9 cellular contexts compared by ENCODE assay signal in the genomic region with DNA sequence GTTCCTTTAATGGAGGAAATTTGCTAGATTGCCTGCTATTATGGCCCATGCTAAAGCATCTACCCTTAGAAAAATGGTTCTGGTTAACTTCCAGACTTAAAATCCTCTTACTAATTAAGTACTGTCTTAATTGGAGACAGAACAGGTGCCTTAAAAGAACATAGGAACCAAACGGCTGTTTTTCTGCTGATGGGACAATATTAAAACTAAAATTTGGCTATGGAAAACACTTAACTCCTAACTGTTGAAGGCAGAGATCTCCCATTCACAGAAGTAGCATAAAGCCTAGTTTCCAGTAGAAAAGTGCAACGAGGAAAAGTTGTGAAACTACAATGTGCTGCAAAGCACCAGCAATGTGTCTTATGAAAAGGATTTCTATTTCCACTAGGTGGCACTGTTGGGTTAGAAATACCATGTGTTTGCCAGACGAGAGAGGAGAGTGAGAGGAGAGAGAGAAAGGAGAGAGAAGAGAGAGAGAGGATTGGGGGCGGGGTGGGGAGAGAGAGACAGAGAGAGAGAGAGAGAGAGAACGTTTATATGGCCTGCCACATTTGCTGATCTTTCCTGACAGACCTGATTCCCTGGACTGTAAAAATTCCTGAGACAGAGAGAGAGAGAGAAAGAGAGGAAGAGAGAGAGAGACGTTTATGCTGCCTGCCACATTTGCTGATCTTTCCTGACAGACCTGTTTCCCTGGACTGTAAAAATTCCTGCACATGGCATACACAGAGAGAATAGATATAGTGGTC. TPM values are rescaled to one million over a fixed set of nuclear protein-coding genes. Genes with fewer than 3 reads are reported as not detected.
DNase-seq lines count a peak whose midpoint lies in the region; ATAC-seq, FAIRE-seq and TF ChIP-seq lines count a peak whose summit lies in the region.
"Had no signal": no experiment of that assay in that cellular context is flagged by ENCODE, and none has a peak within 500 bp of the region (broad histone marks: within the 10 kb centered on the region; RNA-seq: fewer than 3 reads in every experiment).

No MANE protein-coding gene starts in this region.

- DNase-seq in BJ (ENCODE audit: low read depth) (peak; percentile 16), NCI-H2029 (lab: John Stamatoyannopoulos, UW) (peak; percentile 34), right atrium auricular region (ENCODE audit: low spot score) (no peak), small intestine (peak; percentile 69), ecto neural progenitor cell (ENCODE audit: low spot score) (no peak)
- DNase-seq in activated CD8-positive, alpha-beta T cell treated with anti-CD3 and anti-CD28 coated beads, Interleukin-2, amount 10 ng/mL, durations not matched to agents 7 days and 5 days: peak; percentile 35

- no peak overlapping the region for H3K27ac Mint-ChIP-seq in activated CD8-positive, alpha-beta T cell treated with anti-CD3 and anti-CD28 coated beads, Interleukin-2, amount 10 ng/mL, durations not matched to agents 7 days and 5 days
- H3K27ac Mint-ChIP-seq: T-helper 1 cell treated with Interleukin-12 subunit alpha and Interleukin-12 subunit beta and Interleukin-4 antibody, amounts not matched to agents 30 μg/mL and 1 μg/mL, for 36 hours had no signal

- H3K4me3 ChIP-seq in BJ (ENCODE audit: low read depth, low read length) (no peak overlapping the region), right atrium auricular region (no peak overlapping the region), small intestine (ENCODE audit: low read depth in 1 of 2, low read length in 2 of 2) (no peak overlapping the region)

- no peaks in the 10 kb centered on the region for H3K4me1 ChIP-seq in right atrium auricular region
- H3K4me1 ChIP-seq in small intestine (ENCODE audit: control insufficient read depth in 2 of 2, insufficient read depth in 1 of 2, low read depth in 1 of 2, low read length in 1 of 2): no peaks in the 10 kb centered on the region

- H3K27me3 Mint-ChIP-seq in activated CD8-positive, alpha-beta T cell treated with anti-CD3 and anti-CD28 coated beads, Interleukin-2, amount 10 ng/mL, durations not matched to agents 7 days and 5 days (ENCODE audit: low read depth): peaks cover 8% of the 10 kb centered on the region

- peak; percentile 76 for ATAC-seq in GM18499 (IDR thresholded peaks at IDR 0.05; ENCODE audit: insufficient read depth, unreplicated experiment)
- ATAC-seq in HG02970 (IDR thresholded peaks at IDR 0.05; ENCODE audit: low FRiP score, unreplicated experiment): peak; percentile 89
- peak; percentile 76 for ATAC-seq in activated CD8-positive, alpha-beta T cell treated with anti-CD3 and anti-CD28 coated beads, Interleukin-2, amount 10 ng/mL, durations not matched to agents 7 days and 5 days

- CTCF ChIA-PET in BJ (lab: Yijun Ruan, JAX): interaction anchor here (0.6 to 1.2 kb wide), 4 partner anchors 14 to 94 kb away, joined by 3 to 6 read pairs (median 3); no protein-coding TSS in a partner anchor
- CTCF ChIA-PET in activated CD8-positive, alpha-beta T cell treated with anti-CD3 and anti-CD28 coated beads, Interleukin-2, amount 10 ng/mL, durations not matched to agents 7 days and 5 days (lab: Charles Lee): interaction anchor here (0.7 to 1.6 kb wide), 4 partner anchors 13 to 160 kb away, joined by 3 to 6 read pairs (median 4); no protein-coding TSS in a partner anchor

- no peaks in the 10 kb centered on the region for H3K9me3 Mint-ChIP-seq in activated CD8-positive, alpha-beta T cell treated with anti-CD3 and anti-CD28 coated beads, Interleukin-2, amount 10 ng/mL, durations not matched to agents 7 days and 5 days (ENCODE audit: insufficient read depth)
- H3K9me3 Mint-ChIP-seq: T-helper 1 cell treated with Interleukin-12 subunit alpha and Interleukin-12 subunit beta and Interleukin-4 antibody, amounts not matched to agents 30 μg/mL and 1 μg/mL, for 36 hours had no signal

- POLR2A ChIA-PET in BJ (lab: Charles Lee): no interaction called here
- POLR2A ChIA-PET in activated CD8-positive, alpha-beta T cell treated with anti-CD3 and anti-CD28 coated beads, Interleukin-2, amount 10 ng/mL, durations not matched to agents 7 days and 5 days (lab: Charles Lee): no interaction called here

- no peaks in the 10 kb centered on the region for H3K36me3 Mint-ChIP-seq in activated CD8-positive, alpha-beta T cell treated with anti-CD3 and anti-CD28 coated beads, Interleukin-2, amount 10 ng/mL, durations not matched to agents 7 days and 5 days (ENCODE audit: low read depth)

- peaks cover 2% of the 10 kb centered on the region for H3K4me1 Mint-ChIP-seq in activated CD8-positive, alpha-beta T cell treated with anti-CD3 and anti-CD28 coated beads, Interleukin-2, amount 10 ng/mL, durations not matched to agents 7 days and 5 days (ENCODE audit: low read depth)

- FAIRE-seq in small intestine (lab: Jason Lieb, UNC): no peak

- TF ChIP-seq CTCF in BJ (IDR thresholded peaks at IDR 0.05; ENCODE audit: insufficient read depth, low read depth, low read length) (peak; percentile 57), right atrium auricular region (IDR thresholded peaks at IDR 0.05) (peak; percentile 57 to 66)

- no peak overlapping the region for H3K27ac ChIP-seq in right atrium auricular region
- H3K27ac ChIP-seq in small intestine (ENCODE audit: low read depth in 1 of 2, low read length in 1 of 2): no peak overlapping the region

- H3K4me3 Mint-ChIP-seq in activated CD8-positive, alpha-beta T cell treated with anti-CD3 and anti-CD28 coated beads, Interleukin-2, amount 10 ng/mL, durations not matched to agents 7 days and 5 days: no peak overlapping the region
- H3K4me3 Mint-ChIP-seq: T-helper 1 cell treated with Interleukin-12 subunit alpha and Interleukin-12 subunit beta and Interleukin-4 antibody, amounts not matched to agents 30 μg/mL and 1 μg/mL, for 36 hours had no signal

- H3K27me3 ChIP-seq in BJ (ENCODE audit: control insufficient read depth, insufficient read depth, low read length) (no peaks in the 10 kb centered on the region), right atrium auricular region (no peaks in the 10 kb centered on the region), small intestine (ENCODE audit: control insufficient read depth in 2 of 2, insufficient read depth in 2 of 2, low read length in 2 of 2) (no peaks in the 10 kb centered on the region)

- WGBS in small intestine, 3 donors: 9 to 14% (median 10%) methylated on average over 6 of the region's 6 CpGs

- H3K9me3 ChIP-seq in right atrium auricular region: no peaks in the 10 kb centered on the region
- H3K9me3 ChIP-seq in small intestine (ENCODE audit: control insufficient read depth, low read depth): no peaks in the 10 kb centered on the region

- H3K36me3 ChIP-seq in BJ (ENCODE audit: control insufficient read depth, insufficient read depth, low read length) (no peaks in the 10 kb centered on the region), right atrium auricular region (no peaks in the 10 kb centered on the region), small intestine (ENCODE audit: control insufficient read depth in 2 of 2, insufficient read depth in 2 of 2, low read length in 2 of 2) (no peaks in the 10 kb centered on the region)

RNA-seq across cellular contexts. Expression of a gene that starts 51.5 kb away (rescaled TPM):
- polyA plus RNA-seq in BJ (2011; rRNA removed): not detected in 2 replicates
- not detected in 2 replicates for polyA minus RNA-seq in BJ (2011; rRNA and poly(A)+ RNA removed)
- total RNA-seq in activated CD8-positive, alpha-beta T cell treated with anti-CD3 and anti-CD28 coated beads, Interleukin-2, amount 10 ng/mL, durations not matched to agents 7 days and 5 days: not detected
- 1 to 10 TPM; 2.4 to 3.7 TPM for total RNA-seq in right atrium auricular region
- polyA plus RNA-seq in small intestine: under 1 TPM in 2 of 3 donors, not detected in 1; 0.22 to 0.49 TPM

Comparison
In these comparisons a context has a peak if more than half of its experiments do, and no peak if none do; other contexts are left out.
1. DNase-seq: peak in BJ (single experiment), NCI-H2029 (single experiment), activated CD8-positive, alpha-beta T cell treated with anti-CD3 and anti-CD28 coated beads, Interleukin-2, amount 10 ng/mL, durations not matched to agents 7 days and 5 days (single experiment) and small intestine (single experiment); none in right atrium auricular region (single experiment) and ecto neural progenitor cell (single experiment).
2. Peak in every context shown above with its lines, with median percentiles within 50 percentile points of each other: ATAC-seq.